ENCODE assay signal across 1 cellular context in the genomic region with DNA sequence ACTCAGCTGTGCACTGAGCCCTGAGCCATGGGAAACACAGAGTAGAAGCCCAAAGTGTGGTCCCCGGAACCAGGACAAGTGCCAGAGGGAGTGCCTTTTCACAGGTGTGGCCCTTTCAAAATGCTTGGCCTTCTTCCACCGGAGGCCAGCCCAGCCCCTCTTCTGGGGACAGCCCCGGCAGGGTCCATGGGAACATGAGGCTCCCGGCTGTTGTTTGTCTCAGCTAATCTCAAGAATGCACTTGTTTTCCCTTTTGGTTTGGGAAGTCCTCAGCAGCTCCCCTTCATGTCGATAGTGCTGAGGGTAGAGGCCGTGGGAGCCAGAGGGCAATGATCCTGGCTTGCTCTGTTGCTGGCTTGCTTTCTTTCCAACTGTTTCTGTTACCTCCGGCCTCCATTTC.
TF ChIP-seq lines count a peak whose summit lies in the region.

No MANE protein-coding gene starts in this region.

TF ChIP-seq in liver, 16 proteins besides CTCF, POLR2A, EP300 and RAD21 (continued from another document):
- TF ChIP-seq, protein P1, sequence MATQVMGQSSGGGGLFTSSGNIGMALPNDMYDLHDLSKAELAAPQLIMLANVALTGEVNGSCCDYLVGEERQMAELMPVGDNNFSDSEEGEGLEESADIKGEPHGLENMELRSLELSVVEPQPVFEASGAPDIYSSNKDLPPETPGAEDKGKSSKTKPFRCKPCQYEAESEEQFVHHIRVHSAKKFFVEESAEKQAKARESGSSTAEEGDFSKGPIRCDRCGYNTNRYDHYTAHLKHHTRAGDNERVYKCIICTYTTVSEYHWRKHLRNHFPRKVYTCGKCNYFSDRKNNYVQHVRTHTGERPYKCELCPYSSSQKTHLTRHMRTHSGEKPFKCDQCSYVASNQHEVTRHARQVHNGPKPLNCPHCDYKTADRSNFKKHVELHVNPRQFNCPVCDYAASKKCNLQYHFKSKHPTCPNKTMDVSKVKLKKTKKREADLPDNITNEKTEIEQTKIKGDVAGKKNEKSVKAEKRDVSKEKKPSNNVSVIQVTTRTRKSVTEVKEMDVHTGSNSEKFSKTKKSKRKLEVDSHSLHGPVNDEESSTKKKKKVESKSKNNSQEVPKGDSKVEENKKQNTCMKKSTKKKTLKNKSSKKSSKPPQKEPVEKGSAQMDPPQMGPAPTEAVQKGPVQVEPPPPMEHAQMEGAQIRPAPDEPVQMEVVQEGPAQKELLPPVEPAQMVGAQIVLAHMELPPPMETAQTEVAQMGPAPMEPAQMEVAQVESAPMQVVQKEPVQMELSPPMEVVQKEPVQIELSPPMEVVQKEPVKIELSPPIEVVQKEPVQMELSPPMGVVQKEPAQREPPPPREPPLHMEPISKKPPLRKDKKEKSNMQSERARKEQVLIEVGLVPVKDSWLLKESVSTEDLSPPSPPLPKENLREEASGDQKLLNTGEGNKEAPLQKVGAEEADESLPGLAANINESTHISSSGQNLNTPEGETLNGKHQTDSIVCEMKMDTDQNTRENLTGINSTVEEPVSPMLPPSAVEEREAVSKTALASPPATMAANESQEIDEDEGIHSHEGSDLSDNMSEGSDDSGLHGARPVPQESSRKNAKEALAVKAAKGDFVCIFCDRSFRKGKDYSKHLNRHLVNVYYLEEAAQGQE (IDR thresholded peaks at IDR 0.05), result no peak
- no peak for TF ChIP-seq YY1 (IDR thresholded peaks at IDR 0.05)
- no peak for TF ChIP-seq TAF1 (conservative IDR thresholded peaks at IDR 0.05)
- TF ChIP-seq FOXA1 (IDR thresholded peaks at IDR 0.05), result no peak
- TF ChIP-seq RXRA (IDR thresholded peaks at IDR 0.05), result peak; percentile 36 to 62
- TF ChIP-seq GABPA (IDR thresholded peaks at IDR 0.05 in 1 of 2, conservative IDR thresholded peaks at IDR 0.05 in 1 of 2), result no peak
TF ChIP-seq in liver: peak in this region for 2.
